In genomic region chr6:166707045-166707444, GRCh38 we compare ENCODE assay signal across 8 cellular contexts.
DNase-seq lines count a peak whose midpoint lies in the region; ATAC-seq and TF ChIP-seq lines count a peak whose summit lies in the region.

No MANE protein-coding gene starts in this region.

- TF ChIP-seq CTCF in C4-2B (conservative IDR thresholded peaks at IDR 0.05) = peak; percentile 55

- DNase-seq in NCI-H526 treated with DMSO at 0.1 percent for 48 hours (lab: John Stamatoyannopoulos, UW) = peak; percentile 37
- peak; percentile 41 to 63 for DNase-seq in dermis microvascular lymphatic vessel endothelial cell (ENCODE audit: low read depth in 2 of 2)
- DNase-seq in midbrain (lab: John Stamatoyannopoulos, UW) = peak; percentile 60
- DNase-seq in NCI-H128 (lab: John Stamatoyannopoulos, UW; ENCODE audit: unreplicated experiment) = no peak
- DNase-seq in NK-92 (lab: John Stamatoyannopoulos, UW; ENCODE audit: unreplicated experiment) = no peak

- ATAC-seq in GM19043 (IDR thresholded peaks at IDR 0.05; ENCODE audit: low read depth, unreplicated experiment) (peak; percentile 59), GM18867 (IDR thresholded peaks at IDR 0.05; ENCODE audit: unreplicated experiment) (no peak)

- H3K27ac ChIP-seq in C4-2B = no peak overlapping the region

Comparison
In these comparisons a context has a peak if more than half of its experiments do, and no peak if none do; other contexts are left out.
1. DNase-seq: peak in NCI-H526 treated with DMSO at 0.1 percent for 48 hours (single experiment), dermis microvascular lymphatic vessel endothelial cell (2 of 2) and midbrain (single experiment); none in NCI-H128 (single experiment) and NK-92 (single experiment).